1 cellular context compared by ENCODE assay signal in the genomic region with DNA sequence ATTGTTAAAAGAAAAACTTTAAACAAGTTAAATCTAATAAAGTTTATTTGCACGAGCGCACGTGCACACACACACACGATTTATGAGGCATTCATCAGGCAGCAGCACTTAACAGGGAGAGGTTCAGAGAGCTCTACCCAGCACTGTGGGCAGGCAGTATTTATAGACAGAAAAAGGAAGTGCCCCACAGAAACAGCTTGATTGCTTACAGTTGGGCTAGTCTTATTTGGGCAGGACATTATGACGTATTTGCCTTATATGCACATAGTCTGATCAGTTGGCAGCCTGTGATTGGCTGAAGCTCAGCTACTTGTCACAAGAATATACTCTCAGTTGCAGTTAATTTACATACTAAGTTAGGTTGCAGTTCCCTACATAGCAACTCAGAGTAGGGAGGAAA.
TF ChIP-seq lines count a peak whose summit lies in the region.

No MANE protein-coding gene starts in this region.

TF ChIP-seq in IMR-90, 13 proteins besides CTCF, POLR2A, EP300 and RAD21 (continued from another document):
- no peak for TF ChIP-seq BHLHE40 (IDR thresholded peaks at IDR 0.05; ENCODE audit: low read depth, low read length)
- no peak for TF ChIP-seq FOS (IDR thresholded peaks at IDR 0.05; ENCODE audit: low read depth, low read length)
